8 cellular contexts compared by ENCODE assay signal in the genomic region with DNA sequence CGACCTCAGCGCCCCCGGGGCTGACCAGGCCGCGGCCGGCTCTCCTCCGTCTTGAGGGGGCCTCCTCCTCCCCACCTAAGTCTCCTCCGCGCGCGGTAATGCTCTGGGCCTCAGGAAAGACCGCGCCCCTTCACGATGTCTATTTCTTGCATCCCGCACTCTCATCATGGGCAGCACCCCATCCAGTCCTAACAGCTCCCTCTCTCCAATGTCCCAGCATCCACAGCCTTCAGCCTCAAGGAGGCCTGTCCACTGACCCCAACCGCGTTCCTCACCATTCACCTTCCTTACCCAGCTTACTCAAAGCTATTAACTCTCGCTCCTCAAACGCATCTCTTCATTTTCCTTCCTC.
DNase-seq lines count a peak whose midpoint lies in the region; ATAC-seq and TF ChIP-seq lines count a peak whose summit lies in the region.

No MANE protein-coding gene starts in this region.

- H3K4me3 ChIP-seq in CD4-positive, alpha-beta memory T cell (ENCODE audit: low read length in 2 of 2), result peak overlapping the region in 1 of 2 donors; percentile 88
- H3K4me3 ChIP-seq in breast epithelium, result peak overlapping the region; percentile 47 to 77 (median 60)
- peak overlapping the region; percentile 67 to 89 for H3K4me3 ChIP-seq in mesenchymal stem cell (ENCODE audit: insufficient read depth in 1 of 2, low read depth in 1 of 2, low read length in 2 of 2)
- H3K4me3 ChIP-seq in uterus, result peak overlapping the region; percentile 41 to 52

- H3K4ac ChIP-seq in mesenchymal stem cell (ENCODE audit: low read depth in 1 of 2, low read length in 2 of 2), result peak overlapping the region in 1 of 2 experiments; percentile 73

- 13% methylated on average over 19 of the region's 19 CpGs for WGBS in mesenchymal stem cell

- peaks cover 0 to 3% (median 0%) of the 10 kb centered on the region in 8 donors for H3K9me3 Mint-ChIP-seq in CD4-positive, alpha-beta memory T cell

- no peaks in the 10 kb centered on the region for H3K79me1 ChIP-seq in mesenchymal stem cell (replicated peaks; ENCODE audit: low read length, poor library complexity, severe bottlenecking)

- H2AFZ ChIP-seq in mesenchymal stem cell (ENCODE audit: low read depth, low read length), result peak overlapping the region; percentile 81

- no peak overlapping the region for H2BK5ac ChIP-seq in mesenchymal stem cell (ENCODE audit: low read depth, low read length, poor library complexity, severe bottlenecking)

- H3K4me1 ChIP-seq in CD4-positive, alpha-beta memory T cell (ENCODE audit: insufficient read depth, low read length), result peaks cover 5% of the 10 kb centered on the region
- H3K4me1 ChIP-seq in breast epithelium (no peaks in the 10 kb centered on the region), mesenchymal stem cell (ENCODE audit: control insufficient read depth, insufficient read depth, low read depth, low read length) (peaks cover 3% of the 10 kb centered on the region), uterus (no peaks in the 10 kb centered on the region)

- H3K14ac ChIP-seq in mesenchymal stem cell (ENCODE audit: low read length in 2 of 2), result peak overlapping the region in 1 of 2 experiments; percentile 81

- ATAC-seq in HG03196 (IDR thresholded peaks at IDR 0.05; ENCODE audit: unreplicated experiment) (peak; percentile 6), GM19463 (IDR thresholded peaks at IDR 0.05; ENCODE audit: unreplicated experiment) (no peak), GM19395 (IDR thresholded peaks at IDR 0.05; ENCODE audit: unreplicated experiment) (no peak)

- H3K36me3 ChIP-seq in CD4-positive, alpha-beta memory T cell (ENCODE audit: insufficient read depth, low read length), result no peaks in the 10 kb centered on the region
- H3K36me3 ChIP-seq in breast epithelium, result no peaks in the 10 kb centered on the region
- no peaks in the 10 kb centered on the region for H3K36me3 ChIP-seq in mesenchymal stem cell (ENCODE audit: control insufficient read depth in 1 of 2, insufficient read depth in 2 of 2, low read depth in 1 of 2, low read length in 2 of 2)
- no peaks in the 10 kb centered on the region for H3K36me3 ChIP-seq in uterus

- H2BK12ac ChIP-seq in mesenchymal stem cell (ENCODE audit: low read length in 2 of 2), result peak overlapping the region in 1 of 2 experiments; percentile 39

- H2BK15ac ChIP-seq in mesenchymal stem cell (ENCODE audit: low read depth, poor library complexity, severe bottlenecking), result no peak overlapping the region

- H3K4me2 ChIP-seq in mesenchymal stem cell (ENCODE audit: low read length, poor library complexity, severe bottlenecking), result peak overlapping the region; percentile 91

- peaks cover 2 to 6% of the 10 kb centered on the region in 2 donors for H3K27me3 Mint-ChIP-seq in CD4-positive, alpha-beta memory T cell

- peak overlapping the region; percentile 71 for H3K27ac ChIP-seq in CD4-positive, alpha-beta memory T cell (ENCODE audit: low read depth, low read length)
- H3K27ac ChIP-seq in breast epithelium (peak overlapping the region; percentile 89 to 94), mesenchymal stem cell (ENCODE audit: low read length, poor library complexity, severe bottlenecking) (no peak overlapping the region), uterus (peak overlapping the region; percentile 91 to 93)

- H3K4me1 Mint-ChIP-seq in CD4-positive, alpha-beta memory T cell, result peaks cover 2 to 22% (median 12%) of the 10 kb centered on the region in 4 donors

- DNase-seq in CD4-positive, alpha-beta memory T cell, result peak in 1 of 5 donors; percentile 22
- DNase-seq in breast epithelium (ENCODE audit: low spot score in 2 of 2), result no peak
- DNase-seq in mesenchymal stem cell, result no peak
- DNase-seq in uterus, result no peak
- DNase-seq in NCI-H2029 (lab: John Stamatoyannopoulos, UW), result no peak

- H2BK120ac ChIP-seq in mesenchymal stem cell (ENCODE audit: low read depth, low read length), result no peak overlapping the region

- no peak overlapping the region for H2AK5ac ChIP-seq in mesenchymal stem cell (ENCODE audit: low read length, severe bottlenecking)

- H3K18ac ChIP-seq in mesenchymal stem cell (ENCODE audit: low read depth in 1 of 2, low read length in 2 of 2), result peak overlapping the region; percentile 90 to 91

- CTCF ChIA-PET in CD4-positive, alpha-beta memory T cell (lab: Charles Lee; ENCODE audit: partially characterized antibody), result interaction anchor here (0.7 to 1.4 kb wide), 6 partner anchors 13 to 733 kb away, joined by 3 to 6 read pairs (median 4); no protein-coding TSS in a partner anchor

- POLR2A ChIA-PET in CD4-positive, alpha-beta memory T cell (lab: Charles Lee; ENCODE audit: partially characterized antibody), result interaction anchor here (1.0 to 1.7 kb wide), 6 partner anchors 369 to 819 kb away, joined by 4 to 7 read pairs (median 5); partner anchors contain the start of genes GSPT2, MAGED1 and TSPYL2

- no peaks in the 10 kb centered on the region for H3K27me3 ChIP-seq in CD4-positive, alpha-beta memory T cell (ENCODE audit: insufficient read depth, low read length)
- H3K27me3 ChIP-seq in breast epithelium (peaks cover 0 to 20% of the 10 kb centered on the region in 2 donors), mesenchymal stem cell (ENCODE audit: control insufficient read depth in 1 of 2, insufficient read depth in 1 of 2, low read length in 2 of 2) (peaks cover 0 to 44% of the 10 kb centered on the region in 2 experiments), uterus (peaks cover 0 to 7% of the 10 kb centered on the region in 2 donors)

- H3K36me3 Mint-ChIP-seq in CD4-positive, alpha-beta memory T cell, result peaks cover 0 to 4% of the 10 kb centered on the region in 2 donors

- no peak overlapping the region for H3K23ac ChIP-seq in mesenchymal stem cell (ENCODE audit: low read length in 2 of 2)

- TF ChIP-seq CTCF in breast epithelium (IDR thresholded peaks at IDR 0.05) (no peak), uterus (IDR thresholded peaks at IDR 0.05) (no peak)

- intact Hi-C loops in CD4-positive, alpha-beta memory T cell (cut with micrococcal nuclease), result loop anchor here (5.0 kb wide), 2 partner anchors 775 to 1570 kb away; no protein-coding TSS in a partner anchor
- intact Hi-C loops in breast epithelium (cut with DNase I; ENCODE audit: low total_unique reads) (no loop called here), uterus (cut with DNase I; ENCODE audit: low total_unique reads) (no loop called here)

- H3K9ac ChIP-seq in mesenchymal stem cell (ENCODE audit: low read length), result peak overlapping the region; percentile 93

- peak overlapping the region; percentile 94 for H4K8ac ChIP-seq in mesenchymal stem cell (ENCODE audit: low read length)

- H3K4me3 Mint-ChIP-seq in CD4-positive, alpha-beta memory T cell, result peak overlapping the region; percentile 95 to 100 (median 98)

- TF ChIP-seq POLR2A in breast epithelium (IDR thresholded peaks at IDR 0.05) (no peak), uterus (IDR thresholded peaks at IDR 0.05) (no peak)

- H3K27ac Mint-ChIP-seq in CD4-positive, alpha-beta memory T cell, result peak overlapping the region; percentile 98 to 100 (median 99)

- no peaks in the 10 kb centered on the region for H3K9me3 ChIP-seq in CD4-positive, alpha-beta memory T cell (ENCODE audit: control insufficient read depth in 1 of 2, low read length in 2 of 2)
- H3K9me3 ChIP-seq in breast epithelium (no peaks in the 10 kb centered on the region), mesenchymal stem cell (ENCODE audit: control insufficient read depth, low read length) (no peaks in the 10 kb centered on the region), uterus (no peaks in the 10 kb centered on the region)

- peak overlapping the region; percentile 68 for H4K91ac ChIP-seq in mesenchymal stem cell (ENCODE audit: low read length)
